Comparison of ENCODE assay signal across 21 cellular contexts in genomic region chr16:16141784-16142396, GRCh38.
"Had no signal": no experiment of that assay in that cellular context is flagged by ENCODE, and none has a peak within 500 bp of the region (broad histone marks: within the 10 kb centered on the region; RNA-seq: fewer than 3 reads in every experiment).

No MANE protein-coding gene starts in this region.

- H3K27me3 Mint-ChIP-seq: activated CD8-positive, alpha-beta T cell treated with anti-CD3 and anti-CD28 coated beads for 36 hours had no signal

- H3K27ac Mint-ChIP-seq: activated CD8-positive, alpha-beta T cell treated with anti-CD3 and anti-CD28 coated beads for 36 hours had no signal

- H3K9me3 Mint-ChIP-seq: activated CD8-positive, alpha-beta T cell treated with anti-CD3 and anti-CD28 coated beads for 36 hours; activated naive CD4-positive, alpha-beta T cell treated with anti-CD3 and anti-CD28 coated beads, Interleukin-2, amount 50 U/mL, for 72 hours; activated T-cell treated with anti-CD3 and anti-CD28 coated beads, Interleukin-2, amount 50 U/mL, for 4 hours had no signal

- H3K27ac ChIP-seq: VCaP had no signal

- DNase-seq: activated CD4-positive, alpha-beta T cell treated with anti-CD3 and anti-CD28 coated beads for 4 hours; activated CD8-positive, alpha-beta T cell treated with anti-CD3 and anti-CD28 coated beads for 36 hours; activated effector memory CD4-positive, alpha-beta T cell treated with anti-CD3 and anti-CD28 coated beads, Interleukin-2, amount 50 U/mL, for 16 hours; activated naive CD4-positive, alpha-beta T cell treated with Interleukin-2 at 50 U/mL for 16 hours; activated T-cell treated with anti-CD3 and anti-CD28 coated beads, Interleukin-2, amount 50 U/mL, for 4 hours; Karpas-422; MM.1S; NCI-H1105; NCI-H1436; NCI-H1694 treated with DMSO at 0.1 percent for 48 hours; NCI-H2029 treated with DMSO at 0.1 percent for 48 hours; NCI-H345; NCI-H510A; NCI-H526 treated with DMSO at 0.1 percent for 48 hours; NCI-H82; SIG-M5; T-helper 2 cell; T1000 had no signal

- ATAC-seq: activated CD4-positive, CD25-positive, alpha-beta regulatory T cell treated with anti-CD3 and anti-CD28 coated beads, Interleukin-2, amount 50 U/mL, for 24 hours; activated CD8-positive, alpha-beta T cell treated with anti-CD3 and anti-CD28 coated beads for 36 hours; activated naive CD4-positive, alpha-beta T cell treated with anti-CD3 and anti-CD28 coated beads, Interleukin-2, amount 50 U/mL, for 72 hours; activated T-cell treated with anti-CD3 and anti-CD28 coated beads, Interleukin-2, amount 50 U/mL, for 4 hours had no signal

- H3K4me3 Mint-ChIP-seq: activated CD8-positive, alpha-beta T cell treated with anti-CD3 and anti-CD28 coated beads for 36 hours; activated T-cell treated with anti-CD3 and anti-CD28 coated beads, Interleukin-2, amount 50 U/mL, for 4 hours had no signal
